ENCODE assay signal across 9 cellular contexts in the genomic region with DNA sequence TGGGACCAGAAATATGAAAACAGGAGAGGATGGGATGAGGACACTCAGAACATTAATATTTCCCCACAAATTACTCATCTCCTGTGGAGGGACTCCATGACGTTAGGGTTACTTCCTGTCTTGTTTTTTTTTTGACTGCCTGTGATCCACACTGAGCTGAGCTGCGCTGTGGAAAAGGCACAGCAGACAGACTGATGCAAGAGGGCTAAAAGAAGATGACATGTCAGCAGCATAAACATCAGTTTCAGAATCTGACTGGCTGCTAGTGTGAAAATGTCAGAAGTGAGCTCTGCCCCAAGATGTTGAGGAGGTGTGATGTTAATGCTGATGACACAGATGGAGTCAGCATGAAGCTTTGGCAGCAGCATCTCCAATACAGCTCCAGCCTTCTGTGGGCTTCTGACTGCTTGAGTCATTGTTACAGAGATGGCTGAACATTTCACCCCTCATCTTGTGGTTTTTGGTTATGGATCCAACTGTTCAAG.
DNase-seq lines count a peak whose midpoint lies in the region; ATAC-seq and TF ChIP-seq lines count a peak whose summit lies in the region.
"Had no signal": no experiment of that assay in that cellular context is flagged by ENCODE, and none has a peak within 500 bp of the region (broad histone marks: within the 10 kb centered on the region; RNA-seq: fewer than 3 reads in every experiment).

No MANE protein-coding gene starts in this region.

- H3K9me3 ChIP-seq in PC-3 (ENCODE audit: low read length): peaks cover 14% of the 10 kb centered on the region
- peaks cover 0 to 9% (median 0%) of the 10 kb centered on the region in 3 donors for H3K9me3 ChIP-seq in esophagus squamous epithelium
- peaks cover 7 to 37% (median 30%) of the 10 kb centered on the region in 8 donors for H3K9me3 ChIP-seq in spleen

- H3K79me2 ChIP-seq in PC-3 (ENCODE audit: low read length): no peaks in the 10 kb centered on the region

- CTCF ChIA-PET in PC-3 (lab: Charles Lee): interaction anchor here (0.7 to 0.8 kb wide), 2 partner anchors 36 to 60 kb away, joined by 3 read pairs; no protein-coding TSS in a partner anchor

- no peaks in the 10 kb centered on the region for H3K27me3 ChIP-seq in PC-3 (ENCODE audit: low read length)
- H3K27me3 ChIP-seq in esophagus squamous epithelium: no peaks in the 10 kb centered on the region
- H3K27me3 ChIP-seq in spleen (replicated peaks in 1 of 7): no peaks in the 10 kb centered on the region

- no peaks in the 10 kb centered on the region for H3F3A ChIP-seq in PC-3 (ENCODE audit: low read length, unreplicated experiment)

- ATAC-seq in PC-3: peak; percentile 92
- peak; percentile 51 for ATAC-seq in omental fat pad (ENCODE audit: low FRiP score)
- ATAC-seq in GM18511 (IDR thresholded peaks at IDR 0.05; ENCODE audit: unreplicated experiment): no peak

- no peaks in the 10 kb centered on the region for H3K9me2 ChIP-seq in PC-3 (replicated peaks; ENCODE audit: low read length)

- H3K4me3 ChIP-seq in PC-3 (ENCODE audit: low read length): no peak overlapping the region
- no peak overlapping the region for H3K4me3 ChIP-seq in esophagus squamous epithelium
- H3K4me3 ChIP-seq in spleen: no peak overlapping the region

- H3K36me3 ChIP-seq in PC-3 (ENCODE audit: low read depth, low read length) (no peaks in the 10 kb centered on the region; the same call in 1 of the 2 replicates), esophagus squamous epithelium (no peaks in the 10 kb centered on the region), spleen (no peaks in the 10 kb centered on the region)

- BruUV-seq in PC-3 (replicated peaks; lab: Mats Ljungman, UMichigan): no TSS peak

- intact Hi-C loops in PC-3 (cut with micrococcal nuclease) (loop anchor here (5.0 kb wide), 1 partner anchor 172 kb away; no protein-coding TSS in a partner anchor), esophagus squamous epithelium (cut with DNase I) (no loop called here), spleen (cut with DNase I; ENCODE audit: low total_unique reads) (no loop called here)

- DNase-seq in Daoy (ENCODE audit: low read depth) (peak; percentile 88), PC-3 (peak; percentile 85), esophagus squamous epithelium (lab: John Stamatoyannopoulos, UW) (no peak), omental fat pad (ENCODE audit: low spot score) (no peak), spleen (no peak), NCI-H1436 (lab: John Stamatoyannopoulos, UW) (no peak)
- DNase-seq in activated effector memory CD4-positive, alpha-beta T cell treated with anti-CD3 and anti-CD28 coated beads, Interleukin-2, amount 50 U/mL, for 16 hours: no peak
- DNase-seq: NCI-H2171 had no signal

- POLR2A ChIA-PET in PC-3 (lab: Charles Lee; ENCODE audit: unreplicated experiment): interaction anchor here (0.6 to 1.0 kb wide), 3 partner anchors 81 to 216 kb away, joined by 3 to 7 read pairs (median 4); no protein-coding TSS in a partner anchor

- peak overlapping the region; percentile 85 for H3K27ac ChIP-seq in PC-3 (ENCODE audit: low read length)
- H3K27ac ChIP-seq in esophagus squamous epithelium: peak overlapping the region in 3 of 4 donors; percentile 23 to 81 (median 55)
- H3K27ac ChIP-seq in spleen: no peak overlapping the region

- TF ChIP-seq POLR2A in esophagus squamous epithelium (IDR thresholded peaks at IDR 0.05) (no peak), spleen (IDR thresholded peaks at IDR 0.05) (no peak)

- H4K20me1 ChIP-seq in PC-3 (ENCODE audit: low read length): no peaks in the 10 kb centered on the region

- H3K4me2 ChIP-seq in PC-3 (ENCODE audit: low read length): peak overlapping the region; percentile 43

- H3K4me1 ChIP-seq in PC-3 (ENCODE audit: insufficient read depth, low read length) (peaks cover 20% of the 10 kb centered on the region), esophagus squamous epithelium (peaks cover 0 to 6% (median 0%) of the 10 kb centered on the region in 3 donors), spleen (no peaks in the 10 kb centered on the region)

- H2AFZ ChIP-seq in PC-3 (ENCODE audit: low read length): peak overlapping the region; percentile 40

- TF ChIP-seq CTCF in PC-3 (conservative IDR thresholded peaks at IDR 0.05; ENCODE audit: low read depth, low read length) (no peak), esophagus squamous epithelium (IDR thresholded peaks at IDR 0.05) (no peak), omental fat pad (IDR thresholded peaks at IDR 0.05) (no peak), spleen (IDR thresholded peaks at IDR 0.05 in 8 of 11, conservative IDR thresholded peaks at IDR 0.05 in 3 of 11) (no peak)

- 22 to 28% methylated on average over 2 of the region's 2 CpGs for WGBS in esophagus squamous epithelium, 2 donors
- WGBS in spleen, 5 donors: 24 to 42% (median 38%) methylated on average over 2 of the region's 2 CpGs

- peak overlapping the region; percentile 27 for H3K9ac ChIP-seq in PC-3 (ENCODE audit: low read length)

Comparison
In these comparisons a context has a peak if more than half of its experiments do, and no peak if none do; other contexts are left out.
1. DNase-seq: peak in Daoy (single experiment) and PC-3 (single experiment); none in esophagus squamous epithelium (single experiment), omental fat pad (single experiment), activated effector memory CD4-positive, alpha-beta T cell treated with anti-CD3 and anti-CD28 coated beads, Interleukin-2, amount 50 U/mL, for 16 hours (single experiment), spleen (single experiment) and NCI-H1436 (single experiment).
2. H3K27ac ChIP-seq: peak in PC-3 (single experiment) and esophagus squamous epithelium (3 of 4); none in spleen (0 of 8).